8 cellular contexts compared by ENCODE assay signal in the genomic region with DNA sequence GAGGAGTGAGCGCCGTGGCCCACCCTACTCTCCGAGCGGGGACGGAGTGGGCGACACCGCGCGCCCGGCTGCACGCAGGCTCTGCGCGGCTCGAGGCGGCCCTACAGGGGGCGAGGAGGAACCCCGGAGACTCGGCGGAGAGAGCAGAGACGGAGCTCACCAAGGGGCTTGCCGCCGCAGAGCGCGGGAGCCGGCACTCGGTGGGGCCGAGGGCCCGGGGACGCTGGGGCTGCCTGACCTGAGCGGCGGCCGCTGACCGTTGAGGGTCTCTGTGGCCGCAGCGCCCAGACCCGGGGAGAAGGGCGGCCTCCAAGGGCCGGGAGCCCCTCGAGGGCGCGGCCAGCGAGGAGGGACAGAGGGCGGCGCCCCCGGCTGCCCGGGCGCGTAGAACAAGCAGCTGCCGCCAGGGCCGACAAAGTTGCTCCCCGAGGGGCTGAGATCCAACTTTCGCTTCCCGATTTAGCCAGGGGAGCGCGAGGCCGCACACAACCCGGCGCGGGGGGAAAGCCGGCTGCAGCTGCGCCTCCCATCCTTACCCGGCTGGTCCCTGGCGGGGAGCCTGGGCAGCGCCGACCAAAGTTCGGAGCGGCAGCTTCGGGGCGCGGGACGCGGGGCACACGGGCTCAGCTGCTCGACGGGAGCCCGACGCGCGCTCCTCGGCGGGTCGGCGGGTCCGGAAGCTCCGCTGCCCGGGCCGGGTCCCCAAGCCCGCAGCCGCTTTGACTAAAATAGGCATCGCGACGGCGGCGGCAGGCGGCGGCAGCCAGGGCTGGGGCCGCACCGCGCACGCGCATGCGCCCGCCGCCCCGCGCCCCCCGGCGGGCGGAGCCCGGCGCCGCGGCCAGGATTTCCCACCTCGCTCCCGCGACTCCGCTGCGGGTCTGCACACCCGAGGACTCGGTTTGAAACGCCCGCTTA. TPM values are rescaled to one million over a fixed set of nuclear protein-coding genes. Genes with fewer than 3 reads are reported as not detected.
A peak's percentile ranks its signal among the peaks of the same experiment; 100 is the strongest.
DNase-seq lines count a peak whose midpoint lies in the region; ATAC-seq and TF ChIP-seq lines count a peak whose summit lies in the region.

No MANE protein-coding gene starts in this region.

- no peaks in the 10 kb centered on the region for H3K36me3 ChIP-seq in brain microvascular endothelial cell (replicated peaks)
- H3K36me3 ChIP-seq in sigmoid colon = no peaks in the 10 kb centered on the region

- TF ChIP-seq EP300 in sigmoid colon (IDR thresholded peaks at IDR 0.05) = no peak

- POLR2A ChIA-PET in RWPE1 (lab: Yijun Ruan, JAX; ENCODE audit: low non-redundant PET) = interaction anchor here (0.5 to 0.7 kb wide), 2 partner anchors 16 to 286 kb away, joined by 5 to 6 read pairs; no protein-coding TSS in a partner anchor

- intact Hi-C loops in sigmoid colon (cut with DNase I) = loop anchor here (2.0 to 5.0 kb wide), 3 partner anchors 49 to 266 kb away; a partner anchor contains a TSS

- TF ChIP-seq POLR2A in sigmoid colon (IDR thresholded peaks at IDR 0.05) = no peak

- H3K9me3 ChIP-seq in iPS-18c (ENCODE audit: control insufficient read depth, insufficient read depth, low read length) = no peaks in the 10 kb centered on the region
- H3K9me3 ChIP-seq in sigmoid colon = no peaks in the 10 kb centered on the region

- in situ Hi-C loops in brain microvascular endothelial cell (cut with HindIII; ENCODE audit: low pct_ligation_motif_present, low sequenced_read_pairs) = no loop called here

- H3K27ac ChIP-seq in RWPE1 = peak overlapping the region; percentile 63
- no peak overlapping the region for H3K27ac ChIP-seq in brain microvascular endothelial cell
- H3K27ac ChIP-seq in sigmoid colon = peak overlapping the region; percentile 82 to 97 (median 88)

- WGBS in sigmoid colon, 2 donors = 1% methylated on average over 122 of the region's 122 CpGs

- H3K4me3 ChIP-seq in brain microvascular endothelial cell (ENCODE audit: low read depth, low read length) = peak overlapping the region; percentile 77
- peak overlapping the region; percentile 62 for H3K4me3 ChIP-seq in iPS-18c (ENCODE audit: insufficient read depth, low read depth, low read length)
- H3K4me3 ChIP-seq in sigmoid colon = peak overlapping the region; percentile 60 to 97 (median 76)

- ATAC-seq in GM19025 (IDR thresholded peaks at IDR 0.05; ENCODE audit: low read depth, unreplicated experiment) = peak; percentile 45
- peak; percentile 70 for ATAC-seq in HG03159 (IDR thresholded peaks at IDR 0.05; ENCODE audit: unreplicated experiment)

- CTCF ChIA-PET in RWPE1 (lab: Yijun Ruan, JAX) = interaction anchor here (0.6 to 1.2 kb wide), 4 partner anchors 24 to 228 kb away, joined by 3 to 4 read pairs (median 4); no protein-coding TSS in a partner anchor

- TF ChIP-seq CTCF in RWPE1 (conservative IDR thresholded peaks at IDR 0.05; ENCODE audit: low read depth) (no peak), brain microvascular endothelial cell (IDR thresholded peaks at IDR 0.05; ENCODE audit: low read depth, low read length, missing control alignments) (peak; percentile 26), sigmoid colon (IDR thresholded peaks at IDR 0.05) (peak in 3 of 4 experiments; percentile 17 to 41 (median 31))

- no peaks in the 10 kb centered on the region for H3K27me3 ChIP-seq in brain microvascular endothelial cell (replicated peaks)
- no peaks in the 10 kb centered on the region for H3K27me3 ChIP-seq in sigmoid colon

- H3K4me1 ChIP-seq in sigmoid colon = peaks cover 0 to 20% (median 10%) of the 10 kb centered on the region in 4 donors

- peak; percentile 59 for DNase-seq in CD1c-positive myeloid dendritic cell (ENCODE audit: extremely low spot score)
- peak; percentile 64 for DNase-seq in RWPE1 (ENCODE audit: low spot score)
- peak; percentile 25 for DNase-seq in brain microvascular endothelial cell
- DNase-seq in sigmoid colon = peak; percentile 88
- no peak for DNase-seq in T-helper 9 cell

RNA-seq across cellular contexts. Expression of a gene that starts 43.1 kb away (rescaled TPM):
- 1 to 10 TPM in 1 of 4 donors, under 1 TPM in 3; 0.41 to 3.5 (median 0.77) TPM for total RNA-seq in sigmoid colon
- polyA plus RNA-seq in sigmoid colon = under 1 TPM in 1 of 3 donors, not detected in 2; 0.32 TPM
